1 cellular context compared by ENCODE assay signal in genomic region chr16:2686912-2687507, GRCh38.
TF ChIP-seq lines count a peak whose summit lies in the region.

No MANE protein-coding gene starts in this region.

TF ChIP-seq in GM23338, 12 proteins besides CTCF, POLR2A, EP300 and RAD21 (continued from another document):
- TF ChIP-seq ZNF462 (CRISPR knock-in tag; IDR thresholded peaks at IDR 0.05) (no peak), CREB1 (CRISPR knock-in tag; IDR thresholded peaks at IDR 0.05; ENCODE audit: low read depth) (no peak)
